ENCODE assay signal across 8 cellular contexts in the genomic region with DNA sequence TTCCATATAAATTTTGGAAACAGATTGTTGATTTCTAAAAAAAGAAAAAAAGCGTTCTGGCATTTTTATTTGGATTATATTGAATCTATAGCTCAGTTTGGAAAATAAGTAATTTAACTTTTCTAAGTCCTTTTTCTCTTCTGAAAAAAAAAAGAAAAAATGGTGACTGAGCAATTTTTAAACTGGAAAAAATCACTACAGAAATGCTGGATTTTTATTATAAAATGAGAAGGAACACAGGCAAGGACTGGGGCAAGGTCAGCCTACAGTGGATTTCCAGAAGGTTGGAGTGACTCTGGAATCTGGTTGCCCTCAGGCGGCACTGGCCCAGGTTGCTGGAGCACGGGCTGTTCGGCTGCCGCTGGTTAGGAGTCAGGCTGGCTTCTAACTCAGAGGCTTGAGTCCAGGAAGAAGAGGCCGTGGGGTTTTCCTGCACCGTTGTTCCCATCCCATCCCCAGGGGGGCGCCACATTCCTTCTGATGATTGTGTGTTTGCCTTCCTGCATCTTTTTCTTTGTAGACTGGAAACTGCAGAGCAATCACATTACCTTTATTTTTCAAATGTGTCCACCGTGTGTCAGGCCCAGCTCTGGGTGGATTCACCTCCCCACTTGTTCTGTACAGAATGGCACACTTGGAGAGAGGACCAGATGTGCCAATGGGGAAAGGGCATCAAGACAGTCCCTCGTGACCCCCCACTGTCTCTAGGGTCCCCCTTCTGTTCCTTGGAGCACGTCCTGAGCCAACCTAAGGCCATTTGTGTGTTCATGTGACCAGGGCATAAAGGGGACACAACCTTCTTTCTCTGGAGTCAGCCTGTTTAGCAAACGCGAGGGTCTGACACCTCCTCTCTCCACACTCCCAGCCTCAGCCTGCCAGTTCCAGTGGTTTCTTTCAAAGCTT. TPM values are rescaled to one million over a fixed set of nuclear protein-coding genes. Genes with fewer than 3 reads are reported as not detected.
DNase-seq lines count a peak whose midpoint lies in the region; ATAC-seq lines count a peak whose summit lies in the region.

No MANE protein-coding gene starts in this region.

- DNase-seq in DMS153 treated with DMSO at 0.1 percent for 48 hours (lab: John Stamatoyannopoulos, UW; ENCODE audit: unreplicated experiment) (peak; percentile 66), Kasumi-1 (lab: John Stamatoyannopoulos, UW) (peak; percentile 28 to 48), SK-MEL-5 (ENCODE audit: low read depth, low spot score) (peak; percentile 86), adipocyte (ENCODE audit: low read depth) (peak; percentile 71), iPS-NIHi11 (ENCODE audit: low spot score) (peak; percentile 74)
- peak in 3 of 4 experiments; percentile 16 to 33 (median 22) for DNase-seq in stimulated activated CD4-positive, alpha-beta T cell treated with anti-CD3 and anti-CD28 coated beads, Interleukin-1b, Interleukin-23, amount 100 ng/mL, for 24 hours (ENCODE audit: low read depth in 4 of 4, low spot score in 1 of 4)

- H3K36me3 ChIP-seq in adipocyte (ENCODE audit: control insufficient read depth, insufficient read depth, low read length, severe bottlenecking): no peaks in the 10 kb centered on the region

- H3K27me3 ChIP-seq in adipocyte (replicated peaks; ENCODE audit: control insufficient read depth, insufficient read depth, low read length): peaks cover 37% of the 10 kb centered on the region

- no peak overlapping the region for H3K4me3 ChIP-seq in adipocyte (ENCODE audit: low read length)

- H3K9ac ChIP-seq in adipocyte (ENCODE audit: low read length): peak overlapping the region; percentile 13

- H3K4me1 ChIP-seq in adipocyte (ENCODE audit: control insufficient read depth, insufficient read depth, low read length): no peaks in the 10 kb centered on the region

- H3K9me3 ChIP-seq in adipocyte (ENCODE audit: control insufficient read depth, low read length): no peaks in the 10 kb centered on the region

- ATAC-seq in GM21447 (IDR thresholded peaks at IDR 0.05; ENCODE audit: unreplicated experiment) (no peak), GM21528 (IDR thresholded peaks at IDR 0.05; ENCODE audit: low FRiP score, unreplicated experiment) (no peak)

- in situ Hi-C loops in SK-MEL-5 (cut with HindIII; ENCODE audit: low pct_unique_long_range_greater_than_20kb, low sequenced_read_pairs): no loop called here

RNA-seq across cellular contexts. Expression of a gene that starts 44.5 kb away (rescaled TPM):
- 284 and 304 TPM in 2 replicates for total RNA-seq in SK-MEL-5 (2014; rRNA removed; shearing (Covaris generic))
- polyA plus RNA-seq in SK-MEL-5 (2015; cell fraction: cytosol; rRNA removed): 160 and 186 TPM in 2 replicates
- 123 and 161 TPM in 2 replicates for polyA plus RNA-seq in SK-MEL-5 (2015; cell fraction: nucleus; rRNA removed)

Comparison
In these comparisons a context has a peak if more than half of its experiments do, and no peak if none do; other contexts are left out.
1. DNase-seq: peak in every context shown above with its lines; median percentile 86 in SK-MEL-5; 74 in iPS-NIHi11; 71 in adipocyte; 66 in DMS153 treated with DMSO at 0.1 percent for 48 hours; 38 in Kasumi-1; 22 in stimulated activated CD4-positive, alpha-beta T cell treated with anti-CD3 and anti-CD28 coated beads, Interleukin-1b, Interleukin-23, amount 100 ng/mL, for 24 hours.